Comparison of ENCODE assay signal across 19 cellular contexts in the genomic region with DNA sequence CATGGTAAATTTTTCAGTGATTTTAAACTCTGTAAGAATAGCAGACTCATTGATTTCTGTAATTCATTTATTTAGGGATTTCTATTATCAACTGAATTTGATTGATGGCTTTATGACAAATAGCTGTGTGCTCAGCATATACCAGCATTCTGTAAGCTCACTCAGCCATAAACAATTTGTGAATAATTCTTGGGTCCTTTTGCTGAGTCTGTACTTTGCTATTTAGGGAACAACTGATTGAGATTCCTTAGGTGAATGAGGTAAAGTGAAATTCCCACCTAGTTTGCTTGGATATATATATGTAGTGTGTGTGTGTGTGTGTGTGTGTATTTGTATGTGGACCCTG.
DNase-seq lines count a peak whose midpoint lies in the region; TF ChIP-seq lines count a peak whose summit lies in the region.
"Had no signal": no experiment of that assay in that cellular context is flagged by ENCODE, and none has a peak within 500 bp of the region (broad histone marks: within the 10 kb centered on the region; RNA-seq: fewer than 3 reads in every experiment).

No MANE protein-coding gene starts in this region.

- H2AFZ ChIP-seq in neural cell (ENCODE audit: low read depth, low read length), result no peak overlapping the region

- no peak overlapping the region for H3K9ac ChIP-seq in neural cell (ENCODE audit: low read length)

- DNase-seq in ACHN (peak; percentile 82), NCI-H446 treated with DMSO at 0.1 percent for 48 hours (lab: John Stamatoyannopoulos, UW) (peak; percentile 18), epithelial cell of proximal tubule (ENCODE audit: low read depth) (peak; percentile 59), occipital lobe (lab: John Stamatoyannopoulos, UW) (no peak), UCSD-AML1 (lab: John Stamatoyannopoulos, UW; ENCODE audit: unreplicated experiment) (no peak), NCI-H526 (lab: John Stamatoyannopoulos, UW) (no peak), NCI-H1930 (lab: John Stamatoyannopoulos, UW) (no peak)
- DNase-seq: CD8-positive, alpha-beta memory T cell; KBM-7; NCI-H1092 treated with DMSO at 0.1 percent for 48 hours; NCI-H1436 treated with DMSO at 0.1 percent for 48 hours; NCI-H2029; NCI-H2171; NCI-H526 treated with DMSO at 0.1 percent for 48 hours; OCI-M1; Right ventricle myocardium superior had no signal

- TF ChIP-seq EP300 in neural cell (conservative IDR thresholded peaks at IDR 0.05; ENCODE audit: poor library complexity, severe bottlenecking), result peak; percentile 28

- H3K4me3 ChIP-seq in epithelial cell of proximal tubule (ENCODE audit: low read depth, low read length) (no peak overlapping the region), neural cell (ENCODE audit: low read length) (no peak overlapping the region)

- TF ChIP-seq CTCF in epithelial cell of proximal tubule (conservative IDR thresholded peaks at IDR 0.05; ENCODE audit: low read depth, low read length) (no peak), neural cell (IDR thresholded peaks at IDR 0.05; ENCODE audit: poor library complexity, severe bottlenecking) (no peak)

- no peaks in the 10 kb centered on the region for H3K79me2 ChIP-seq in neural cell (replicated peaks; ENCODE audit: insufficient read depth, low read length)

- no peaks in the 10 kb centered on the region for H3K27me3 ChIP-seq in neural cell (ENCODE audit: insufficient read depth, low read depth, low read length)

- in situ Hi-C loops in ACHN (cut with HindIII; ENCODE audit: low pct_ligation_motif_present, low pct_unique_long_range_greater_than_20kb, low sequenced_read_pairs), result no loop called here

- no peak overlapping the region for H3K27ac ChIP-seq in neural cell (ENCODE audit: low read length)
- H3K27ac ChIP-seq: C4-2B, HL-60 had no signal

- no peaks in the 10 kb centered on the region for H3K9me2 ChIP-seq in neural cell (ENCODE audit: insufficient read depth, low read length)

- H3F3A ChIP-seq in neural cell (ENCODE audit: insufficient read depth, low read length, poor library complexity, severe bottlenecking), result peaks cover 3% of the 10 kb centered on the region

- no peaks in the 10 kb centered on the region for H3K9me3 ChIP-seq in neural cell (ENCODE audit: low read length)

- no peak for TF ChIP-seq RAD21 in neural cell (conservative IDR thresholded peaks at IDR 0.05)

- H3K4me2 ChIP-seq in neural cell (ENCODE audit: low read length), result no peak overlapping the region

- no peaks in the 10 kb centered on the region for H3K36me3 ChIP-seq in neural cell (ENCODE audit: insufficient read depth, low read length)

- H4K20me1 ChIP-seq in neural cell (ENCODE audit: insufficient read depth), result no peaks in the 10 kb centered on the region

TF ChIP-seq in neural cell, 6 proteins besides CTCF, POLR2A, EP300 and RAD21:
- TF ChIP-seq TAF1 (IDR thresholded peaks at IDR 0.05; ENCODE audit: low read depth) (no peak), POLR2AphosphoS5 (IDR thresholded peaks at IDR 0.05) (no peak), MXI1 (conservative IDR thresholded peaks at IDR 0.05; ENCODE audit: poor library complexity, severe bottlenecking) (no peak), SMC3 (conservative IDR thresholded peaks at IDR 0.05; ENCODE audit: poor library complexity) (no peak), EZH2 (IDR thresholded peaks at IDR 0.05; ENCODE audit: borderline replicate concordance, insufficient read depth, low read length, poor library complexity, severe bottlenecking) (no peak)
- TF ChIP-seq, protein P1, sequence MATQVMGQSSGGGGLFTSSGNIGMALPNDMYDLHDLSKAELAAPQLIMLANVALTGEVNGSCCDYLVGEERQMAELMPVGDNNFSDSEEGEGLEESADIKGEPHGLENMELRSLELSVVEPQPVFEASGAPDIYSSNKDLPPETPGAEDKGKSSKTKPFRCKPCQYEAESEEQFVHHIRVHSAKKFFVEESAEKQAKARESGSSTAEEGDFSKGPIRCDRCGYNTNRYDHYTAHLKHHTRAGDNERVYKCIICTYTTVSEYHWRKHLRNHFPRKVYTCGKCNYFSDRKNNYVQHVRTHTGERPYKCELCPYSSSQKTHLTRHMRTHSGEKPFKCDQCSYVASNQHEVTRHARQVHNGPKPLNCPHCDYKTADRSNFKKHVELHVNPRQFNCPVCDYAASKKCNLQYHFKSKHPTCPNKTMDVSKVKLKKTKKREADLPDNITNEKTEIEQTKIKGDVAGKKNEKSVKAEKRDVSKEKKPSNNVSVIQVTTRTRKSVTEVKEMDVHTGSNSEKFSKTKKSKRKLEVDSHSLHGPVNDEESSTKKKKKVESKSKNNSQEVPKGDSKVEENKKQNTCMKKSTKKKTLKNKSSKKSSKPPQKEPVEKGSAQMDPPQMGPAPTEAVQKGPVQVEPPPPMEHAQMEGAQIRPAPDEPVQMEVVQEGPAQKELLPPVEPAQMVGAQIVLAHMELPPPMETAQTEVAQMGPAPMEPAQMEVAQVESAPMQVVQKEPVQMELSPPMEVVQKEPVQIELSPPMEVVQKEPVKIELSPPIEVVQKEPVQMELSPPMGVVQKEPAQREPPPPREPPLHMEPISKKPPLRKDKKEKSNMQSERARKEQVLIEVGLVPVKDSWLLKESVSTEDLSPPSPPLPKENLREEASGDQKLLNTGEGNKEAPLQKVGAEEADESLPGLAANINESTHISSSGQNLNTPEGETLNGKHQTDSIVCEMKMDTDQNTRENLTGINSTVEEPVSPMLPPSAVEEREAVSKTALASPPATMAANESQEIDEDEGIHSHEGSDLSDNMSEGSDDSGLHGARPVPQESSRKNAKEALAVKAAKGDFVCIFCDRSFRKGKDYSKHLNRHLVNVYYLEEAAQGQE (IDR thresholded peaks at IDR 0.05; ENCODE audit: borderline replicate concordance), result no peak
TF ChIP-seq in neural cell: peak in this region for 0.

Comparison
In these comparisons a context has a peak if more than half of its experiments do, and no peak if none do; other contexts are left out.
1. DNase-seq: peak in ACHN (single experiment), NCI-H446 treated with DMSO at 0.1 percent for 48 hours (single experiment) and epithelial cell of proximal tubule (single experiment); none in occipital lobe (single experiment), UCSD-AML1 (single experiment), NCI-H526 (0 of 2) and NCI-H1930 (0 of 2).